Comparison of ENCODE assay signal across 1 cellular context in genomic region chr2:219541611-219542180, GRCh38.
TF ChIP-seq lines count a peak whose summit lies in the region.

No MANE protein-coding gene starts in this region.

TF ChIP-seq in HepG2, 621 proteins besides CTCF, POLR2A, EP300 and RAD21 (continued from another document and continues in another):
- TF ChIP-seq ZXDC (CRISPR knock-in tag; IDR thresholded peaks at IDR 0.05) (peak; percentile 99), MED8 (CRISPR knock-in tag; IDR thresholded peaks at IDR 0.05; ENCODE audit: insufficient replicate concordance) (no peak), LCORL (IDR thresholded peaks at IDR 0.05) (no peak), LCORL (CRISPR knock-in tag; IDR thresholded peaks at IDR 0.05) (peak; percentile 89), ZSCAN5A (CRISPR knock-in tag; IDR thresholded peaks at IDR 0.05; ENCODE audit: borderline replicate concordance) (no peak), SKIL (CRISPR knock-in tag; IDR thresholded peaks at IDR 0.05; ENCODE audit: borderline replicate concordance) (0 out of 2 replicates have a peak, but pooled peaks have one; percentile 16), ZNF687 (CRISPR knock-in tag; IDR thresholded peaks at IDR 0.05) (peak; percentile 97), SMARCC2 (IDR thresholded peaks at IDR 0.05) (no peak), THAP7 (CRISPR knock-in tag; IDR thresholded peaks at IDR 0.05) (no peak), JUNB (CRISPR knock-in tag; IDR thresholded peaks at IDR 0.05; ENCODE audit: borderline replicate concordance) (no peak), ZNF18 (CRISPR knock-in tag; IDR thresholded peaks at IDR 0.05; ENCODE audit: insufficient replicate concordance) (peak; percentile 37), U2AF2 (IDR thresholded peaks at IDR 0.05; ENCODE audit: low read depth, low read length) (no peak), ARNT (IDR thresholded peaks at IDR 0.05) (no peak), ZNF83 (CRISPR knock-in tag; IDR thresholded peaks at IDR 0.05; ENCODE audit: borderline replicate concordance) (no peak), CHD2 (IDR thresholded peaks at IDR 0.05; ENCODE audit: low read depth, low read length) (no peak), ZNF574 (CRISPR knock-in tag; IDR thresholded peaks at IDR 0.05) (peak; percentile 86), ZNF619 (CRISPR knock-in tag; IDR thresholded peaks at IDR 0.05) (peak; percentile 52; the same call in 1 of the 2 replicates), TP53 (CRISPR knock-in tag; conservative IDR thresholded peaks at IDR 0.05) (no peak), MAX (IDR thresholded peaks at IDR 0.05) (peak; percentile 88), ZNF276 (CRISPR knock-in tag; IDR thresholded peaks at IDR 0.05; ENCODE audit: low read depth) (peak; percentile 84), ZFP36L1 (CRISPR knock-in tag; IDR thresholded peaks at IDR 0.05) (no peak), ASH2L (IDR thresholded peaks at IDR 0.05; ENCODE audit: insufficient read length, low read depth, low read length) (peak; percentile 80), ZNF781 (CRISPR knock-in tag; IDR thresholded peaks at IDR 0.05; ENCODE audit: borderline replicate concordance, not compliant biosample characterization) (no peak), KDM5B (CRISPR knock-in tag; IDR thresholded peaks at IDR 0.05; ENCODE audit: borderline replicate concordance) (no peak; the same call in none of the 2 replicates), KAT2B (IDR thresholded peaks at IDR 0.05; ENCODE audit: borderline replicate concordance, low read depth, low read length) (no peak), TRIM24 (CRISPR knock-in tag; IDR thresholded peaks at IDR 0.05) (no peak), ELF1 (CRISPR knock-in tag; IDR thresholded peaks at IDR 0.05) (peak; percentile 85), ISL2 (CRISPR knock-in tag; IDR thresholded peaks at IDR 0.05) (peak; percentile 69), ZNF557 (CRISPR knock-in tag; IDR thresholded peaks at IDR 0.05) (no peak), ZNF552 (CRISPR knock-in tag; IDR thresholded peaks at IDR 0.05; ENCODE audit: borderline replicate concordance) (0 out of 2 replicates have a peak, but pooled peaks have one; percentile 71), DPF2 (CRISPR knock-in tag; IDR thresholded peaks at IDR 0.05; ENCODE audit: borderline replicate concordance, low read depth) (no peak), ZNF660 (CRISPR knock-in tag; IDR thresholded peaks at IDR 0.05; ENCODE audit: borderline replicate concordance, low read depth) (peak; percentile 29; the same call in 1 of the 2 replicates), FOXO1 (CRISPR knock-in tag; IDR thresholded peaks at IDR 0.05) (peak; percentile 49), AFF4 (CRISPR knock-in tag; IDR thresholded peaks at IDR 0.05) (no peak)
